ENCODE assay signal across 8 cellular contexts in the genomic region with DNA sequence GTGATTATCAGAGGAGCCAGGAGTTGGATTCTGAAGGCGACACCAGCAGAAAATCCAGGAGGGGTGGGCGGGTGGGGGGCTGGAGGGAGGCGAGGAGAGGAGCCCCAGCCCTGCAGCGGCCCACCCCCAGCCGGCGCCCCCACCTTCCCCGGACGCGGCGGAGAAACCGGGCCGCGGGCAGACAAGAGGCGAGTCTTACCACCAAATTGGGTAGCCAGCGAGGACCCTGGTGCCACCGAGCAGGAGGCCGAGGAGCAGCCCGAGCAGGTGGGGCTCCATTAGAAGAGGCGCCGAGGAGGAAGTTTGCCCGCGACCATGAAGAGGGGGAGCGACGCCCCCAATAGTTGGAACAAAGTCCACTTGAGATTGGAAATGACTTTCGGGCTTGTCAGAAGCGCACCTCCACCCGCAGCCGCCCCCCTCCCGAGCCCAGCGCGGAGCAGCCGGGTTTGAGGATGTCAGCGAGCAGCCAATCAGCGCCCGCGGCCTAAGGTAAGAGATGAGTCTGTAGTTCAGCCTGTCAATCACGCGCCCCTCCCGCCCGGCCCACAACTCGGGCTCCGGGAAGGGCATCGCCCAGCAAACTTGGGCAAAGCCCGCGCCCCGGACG. TPM values are rescaled to one million over a fixed set of nuclear protein-coding genes. Genes with fewer than 3 reads are reported as not detected.
DNase-seq lines count a peak whose midpoint lies in the region; ATAC-seq and TF ChIP-seq lines count a peak whose summit lies in the region.

A gene with protein sequence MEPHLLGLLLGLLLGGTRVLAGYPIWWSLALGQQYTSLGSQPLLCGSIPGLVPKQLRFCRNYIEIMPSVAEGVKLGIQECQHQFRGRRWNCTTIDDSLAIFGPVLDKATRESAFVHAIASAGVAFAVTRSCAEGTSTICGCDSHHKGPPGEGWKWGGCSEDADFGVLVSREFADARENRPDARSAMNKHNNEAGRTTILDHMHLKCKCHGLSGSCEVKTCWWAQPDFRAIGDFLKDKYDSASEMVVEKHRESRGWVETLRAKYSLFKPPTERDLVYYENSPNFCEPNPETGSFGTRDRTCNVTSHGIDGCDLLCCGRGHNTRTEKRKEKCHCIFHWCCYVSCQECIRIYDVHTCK (minus strand): TSS at position 374 of the 610 bp plus-strand sequence. CDS start 95 bp downstream, at position 279.

- H3K4me3 ChIP-seq in dorsolateral prefrontal cortex (peak within 1 kb of the TSS; percentile 22 to 71 (median 52)), neural cell (ENCODE audit: low read length) (peak within 1 kb of the TSS; percentile 68), tibial nerve (peak within 1 kb of the TSS in 3 of 4 donors; percentile 6 to 37 (median 35))

- peak; percentile 84 for ATAC-seq in activated B cell treated with CpG ODN at 0.5 μM for 24 hours (ENCODE audit: low read depth)
- no peak for ATAC-seq in HG03378 (IDR thresholded peaks at IDR 0.05; ENCODE audit: unreplicated experiment)
- no peak for ATAC-seq in GM18519 (IDR thresholded peaks at IDR 0.05; ENCODE audit: low FRiP score, unreplicated experiment)

- POLR2A ChIA-PET in activated B cell treated with CpG ODN at 0.5 μM for 24 hours (lab: Charles Lee), result no interaction called here

- 2 to 3% methylated on average over 30 to 42 of the region's 47 CpGs for WGBS in tibial nerve, 2 donors

- H3K27me3 ChIP-seq in dorsolateral prefrontal cortex (peaks cover 0 to 70% (median 52%) of the 10 kb centered on the region in 45 donors), neural cell (ENCODE audit: insufficient read depth, low read depth, low read length) (peaks cover 89% of the 10 kb centered on the region), tibial nerve (peaks cover 0 to 100% of the 10 kb centered on the region in 2 donors)

- H3K36me3 ChIP-seq in neural cell (ENCODE audit: insufficient read depth, low read length) (no peaks in the 10 kb centered on the region), tibial nerve (no peaks in the 10 kb centered on the region)

- TF ChIP-seq CTCF in activated B cell treated with CpG ODN at 0.5 μM for 24 hours (IDR thresholded peaks at IDR 0.05) (no peak), dorsolateral prefrontal cortex (IDR thresholded peaks at IDR 0.05 in 54 of 56, conservative IDR thresholded peaks at IDR 0.05 in 2 of 56; ENCODE audit: low read depth in 1 of 56, partially characterized antibody in 56 of 56) (no peak), neural cell (IDR thresholded peaks at IDR 0.05; ENCODE audit: poor library complexity, severe bottlenecking) (no peak), tibial nerve (IDR thresholded peaks at IDR 0.05) (no peak)

- no peaks in the 10 kb centered on the region for H3F3A ChIP-seq in neural cell (ENCODE audit: insufficient read depth, low read length, poor library complexity, severe bottlenecking)

- DNase-seq in NCI-H1436 (lab: John Stamatoyannopoulos, UW), result peak; percentile 50
- no peak for DNase-seq in NCI-H1436 treated with DMSO at 0.1 percent for 48 hours (lab: John Stamatoyannopoulos, UW)
- peak; percentile 51 for DNase-seq in activated B cell treated with CpG ODN at 0.5 μM for 24 hours
- DNase-seq in dorsolateral prefrontal cortex, result peak in 4 of 10 donors; percentile 28 to 58 (median 44)
- no peak for DNase-seq in tibial nerve (ENCODE audit: low spot score in 2 of 2)

- no peaks in the 10 kb centered on the region for H3K79me2 ChIP-seq in neural cell (replicated peaks; ENCODE audit: insufficient read depth, low read length)

- H3K9me2 ChIP-seq in neural cell (ENCODE audit: insufficient read depth, low read length), result no peaks in the 10 kb centered on the region

- H3K27me3 Mint-ChIP-seq in activated B cell treated with CpG ODN at 0.5 μM for 24 hours, result peaks cover 71% of the 10 kb centered on the region

- no peaks in the 10 kb centered on the region for H3K9me3 Mint-ChIP-seq in activated B cell treated with CpG ODN at 0.5 μM for 24 hours

- TF ChIP-seq RAD21 in neural cell (conservative IDR thresholded peaks at IDR 0.05), result no peak

- peak within 1 kb of the TSS; percentile 35 for H3K4me2 ChIP-seq in neural cell (ENCODE audit: low read length)

- no peak within 1 kb of the TSS for H2AFZ ChIP-seq in neural cell (ENCODE audit: low read depth, low read length)

- TF ChIP-seq EP300 in neural cell (conservative IDR thresholded peaks at IDR 0.05; ENCODE audit: poor library complexity, severe bottlenecking) (no peak), tibial nerve (IDR thresholded peaks at IDR 0.05) (no peak)

- intact Hi-C loops in activated B cell treated with CpG ODN at 0.5 μM for 24 hours (cut with micrococcal nuclease) (loop anchor here (5.0 kb wide), 1 partner anchor 46 kb away; no protein-coding TSS in a partner anchor), dorsolateral prefrontal cortex (cut with DNase I) (no loop called here)

- CTCF ChIA-PET in activated B cell treated with CpG ODN at 0.5 μM for 24 hours (lab: Charles Lee), result no interaction called here

- no peaks in the 10 kb centered on the region for H3K36me3 Mint-ChIP-seq in activated B cell treated with CpG ODN at 0.5 μM for 24 hours (ENCODE audit: low read depth)

- no peaks in the 10 kb centered on the region for H4K20me1 ChIP-seq in neural cell (ENCODE audit: insufficient read depth)

- H3K27ac Mint-ChIP-seq in activated B cell treated with CpG ODN at 0.5 μM for 24 hours, result no peak within 1 kb of the TSS

- H3K9ac ChIP-seq in neural cell (ENCODE audit: low read length), result peak within 1 kb of the TSS; percentile 16

- peaks cover 36% of the 10 kb centered on the region for H3K4me1 Mint-ChIP-seq in activated B cell treated with CpG ODN at 0.5 μM for 24 hours

- H3K9me3 ChIP-seq in neural cell (ENCODE audit: low read length) (no peaks in the 10 kb centered on the region), tibial nerve (no peaks in the 10 kb centered on the region)

- TF ChIP-seq POLR2A in tibial nerve (IDR thresholded peaks at IDR 0.05), result no peak

- H3K4me1 ChIP-seq in tibial nerve, result peaks cover 0 to 32% (median 20%) of the 10 kb centered on the region in 4 donors

- H3K4me3 Mint-ChIP-seq in activated B cell treated with CpG ODN at 0.5 μM for 24 hours, result peak within 1 kb of the TSS; percentile 81

- H3K27ac ChIP-seq in dorsolateral prefrontal cortex (peak within 1 kb of the TSS in 1 of 59 donors; percentile 44), neural cell (ENCODE audit: low read length) (no peak within 1 kb of the TSS), tibial nerve (no peak within 1 kb of the TSS)

TF ChIP-seq in neural cell, 6 proteins besides CTCF, POLR2A, EP300 and RAD21:
- TF ChIP-seq EZH2 (IDR thresholded peaks at IDR 0.05; ENCODE audit: borderline replicate concordance, insufficient read depth, low read length, poor library complexity, severe bottlenecking), result no peak
- no peak for TF ChIP-seq MXI1 (conservative IDR thresholded peaks at IDR 0.05; ENCODE audit: poor library complexity, severe bottlenecking)
- no peak for TF ChIP-seq TAF1 (IDR thresholded peaks at IDR 0.05; ENCODE audit: low read depth)

RNA-seq across cellular contexts. Expression of the gene that starts here (rescaled TPM):
- total RNA-seq in activated B cell treated with CpG ODN at 0.5 μM for 24 hours (1.0 and 1.3 TPM in 2 replicates), dorsolateral prefrontal cortex (10 to 100 TPM in 87 of 120 experiments, 1 to 10 TPM in 33; 4.8 to 43.1 (median 14.3) TPM), tibial nerve (under 1 TPM; 0.21 to 0.90 (median 0.73) TPM)
- polyA plus RNA-seq in neural cell, result 7.6 TPM in 2 replicates
- polyA minus RNA-seq in neural cell, result 6.1 and 7.1 TPM in 2 replicates

Comparison
In these comparisons a context has a peak if more than half of its experiments do, and no peak if none do; other contexts are left out.
1. DNase-seq: peak in NCI-H1436 (single experiment) and activated B cell treated with CpG ODN at 0.5 μM for 24 hours (single experiment); none in NCI-H1436 treated with DMSO at 0.1 percent for 48 hours (single experiment) and tibial nerve (0 of 2).
2. Peak in every context shown above with its lines, with median percentiles within 50 percentile points of each other: H3K4me3 ChIP-seq.